ENCODE assay signal across 16 cellular contexts in the genomic region with DNA sequence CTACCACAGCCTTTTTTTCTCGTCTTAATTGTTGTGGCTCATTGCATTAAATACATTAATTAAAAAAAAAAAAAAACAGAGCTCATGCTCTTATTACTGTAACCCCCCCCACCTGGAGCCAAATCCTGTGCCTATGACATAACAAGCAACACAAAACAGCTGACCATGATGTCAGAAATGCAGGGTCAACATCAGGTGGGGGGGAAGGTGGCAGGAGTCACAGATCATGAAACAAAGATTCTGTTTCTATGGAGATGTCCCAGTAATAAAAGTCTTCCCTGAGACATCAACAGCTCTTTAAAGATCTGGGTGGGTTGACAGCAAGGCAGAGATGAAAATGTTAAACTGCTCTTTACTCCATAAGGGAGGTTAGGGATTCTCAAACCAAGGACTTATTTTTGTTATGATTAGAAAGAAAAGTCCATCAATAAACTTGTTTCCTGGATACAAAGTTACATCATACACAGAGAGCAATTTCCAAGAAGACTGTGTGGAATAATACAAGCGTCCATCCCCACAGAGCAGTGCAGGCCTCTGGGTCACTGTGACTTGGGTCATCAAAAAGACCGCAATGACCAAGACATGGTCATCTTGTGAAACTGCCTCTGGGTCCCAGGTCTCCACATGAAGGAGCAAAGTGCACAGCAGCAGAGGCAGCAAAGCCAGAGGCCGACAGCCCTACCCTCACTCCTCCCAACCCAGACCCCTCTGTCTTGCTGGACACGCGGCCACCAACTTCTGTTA. TPM values are rescaled to one million over a fixed set of nuclear protein-coding genes. Genes with fewer than 3 reads are reported as not detected.
DNase-seq lines count a peak whose midpoint lies in the region; TF ChIP-seq lines count a peak whose summit lies in the region.
"Had no signal": no experiment of that assay in that cellular context is flagged by ENCODE, and none has a peak within 500 bp of the region (broad histone marks: within the 10 kb centered on the region; RNA-seq: fewer than 3 reads in every experiment).

No MANE protein-coding gene starts in this region.

- H3K4me1 Mint-ChIP-seq in endodermal cell = peaks cover 62% of the 10 kb centered on the region
- peaks cover 23% of the 10 kb centered on the region for H3K4me1 Mint-ChIP-seq in mesothelial cell of epicardium
- H3K4me1 Mint-ChIP-seq in Calu3 (ENCODE audit: low read depth, unreplicated experiment) = peaks cover 40% of the 10 kb centered on the region

- no peaks in the 10 kb centered on the region for H3K27me3 ChIP-seq in BLaER1 treated with 17β-estradiol and CSF1 and Interleukin-3, amounts not matched to agents 10 nM and 100 nM
- H3K27me3 ChIP-seq in endodermal cell (ENCODE audit: control insufficient read depth, insufficient read depth, low read length, poor library complexity, severe bottlenecking) = no peaks in the 10 kb centered on the region
- H3K27me3 ChIP-seq: SJSA1 had no signal

- H3K4me1 ChIP-seq in BLaER1 treated with 17β-estradiol and CSF1 and Interleukin-3, amounts not matched to agents 10 nM and 100 nM = peaks cover 35 to 64% (median 54%) of the 10 kb centered on the region in 10 experiments
- peaks cover 29% of the 10 kb centered on the region for H3K4me1 ChIP-seq in endodermal cell (ENCODE audit: control insufficient read depth, insufficient read depth, low read length)
- H3K4me1 ChIP-seq: SJSA1 had no signal

- no peak overlapping the region for H3K4me3 ChIP-seq in BLaER1 treated with 17β-estradiol and CSF1 and Interleukin-3, amounts not matched to agents 10 nM and 100 nM
- no peak overlapping the region for H3K4me3 ChIP-seq in endodermal cell (ENCODE audit: low read length)
- H3K4me3 ChIP-seq: lung, SJSA1 had no signal

- H3K4me3 Mint-ChIP-seq in endodermal cell = no peak overlapping the region
- no peak overlapping the region for H3K4me3 Mint-ChIP-seq in mesothelial cell of epicardium
- H3K4me3 Mint-ChIP-seq in Calu3 (ENCODE audit: low read depth, unreplicated experiment) = no peak overlapping the region
- H3K4me3 Mint-ChIP-seq: neural crest cell had no signal

- H3K9ac ChIP-seq in BLaER1 treated with 17β-estradiol and CSF1 and Interleukin-3, amounts not matched to agents 10 nM and 100 nM = no peak overlapping the region
- peak overlapping the region; percentile 18 for H3K9ac ChIP-seq in endodermal cell (ENCODE audit: extremely low read depth, low read length, poor library complexity, severe bottlenecking)

- peaks cover 29% of the 10 kb centered on the region for H3K36me3 Mint-ChIP-seq in endodermal cell (ENCODE audit: low read depth)
- H3K36me3 Mint-ChIP-seq in mesothelial cell of epicardium = peaks cover 8% of the 10 kb centered on the region
- H3K36me3 Mint-ChIP-seq in Calu3 (ENCODE audit: insufficient read depth, unreplicated experiment) = peaks cover 24% of the 10 kb centered on the region

- H4K20me1 ChIP-seq in BLaER1 treated with 17β-estradiol and CSF1 and Interleukin-3, amounts not matched to agents 10 nM and 100 nM = peaks cover 37 to 85% (median 66%) of the 10 kb centered on the region in 11 experiments

- DNase-seq in LHCN-M2 (ENCODE audit: low read depth) (peak; percentile 23), endodermal cell (no peak), mesothelial cell of epicardium (ENCODE audit: low spot score in 2 of 2, unreplicated experiment in 2 of 2) (no peak), Calu3 (no peak), NCI-H524 (lab: John Stamatoyannopoulos, UW) (no peak), KBM-7 (no peak)
- no peak for DNase-seq in activated CD4-positive, CD25-positive, alpha-beta regulatory T cell treated with anti-CD3 and anti-CD28 coated beads, Interleukin-2, amount 50 U/mL, for 72 hours
- DNase-seq: activated CD4-positive, alpha-beta T cell treated with anti-CD3 and anti-CD28 coated beads, Interleukin-2, amount 50 U/mL, for 1 hour; central memory CD4-positive, alpha-beta T cell; foreskin melanocyte; NCI-H510A treated with DMSO at 0.1 percent for 48 hours had no signal

- H3K36me3 ChIP-seq in BLaER1 treated with 17β-estradiol and CSF1 and Interleukin-3, amounts not matched to agents 10 nM and 100 nM = peaks cover 39 to 61% (median 51%) of the 10 kb centered on the region in 11 experiments
- H3K36me3 ChIP-seq in endodermal cell (ENCODE audit: control insufficient read depth, insufficient read depth, low read length) = peaks cover 32% of the 10 kb centered on the region

- H3K27ac Mint-ChIP-seq in endodermal cell = peak overlapping the region; percentile 6
- peak overlapping the region; percentile 2 for H3K27ac Mint-ChIP-seq in mesothelial cell of epicardium
- H3K27ac Mint-ChIP-seq in Calu3 (ENCODE audit: unreplicated experiment) = no peak overlapping the region

- intact Hi-C loops in Calu3 (cut with micrococcal nuclease; ENCODE audit: unreplicated experiment) = no loop called here

- peak overlapping the region; percentile 19 to 67 (median 56) for H3K4me2 ChIP-seq in BLaER1 treated with 17β-estradiol and CSF1 and Interleukin-3, amounts not matched to agents 10 nM and 100 nM

- no peaks in the 10 kb centered on the region for H3K9me3 ChIP-seq in BLaER1 treated with 17β-estradiol and CSF1 and Interleukin-3, amounts not matched to agents 10 nM and 100 nM (replicated peaks in 1 of 11)
- no peaks in the 10 kb centered on the region for H3K9me3 ChIP-seq in endodermal cell (ENCODE audit: control insufficient read depth, low read length)
- H3K9me3 ChIP-seq: SJSA1 had no signal

- no TSS peak for BruUV-seq in Calu3 (replicated peaks; lab: Mats Ljungman, UMichigan)

- H3K27ac ChIP-seq in BLaER1 treated with 17β-estradiol and CSF1 and Interleukin-3, amounts not matched to agents 10 nM and 100 nM = no peak overlapping the region
- no peak overlapping the region for H3K27ac ChIP-seq in endodermal cell (ENCODE audit: low read depth, low read length)
- H3K27ac ChIP-seq: SJSA1 had no signal

- no peaks in the 10 kb centered on the region for H3K9me3 Mint-ChIP-seq in endodermal cell
- no peaks in the 10 kb centered on the region for H3K9me3 Mint-ChIP-seq in mesothelial cell of epicardium
- H3K9me3 Mint-ChIP-seq in Calu3 (ENCODE audit: low read depth, unreplicated experiment) = no peaks in the 10 kb centered on the region
- H3K9me3 Mint-ChIP-seq: neural crest cell had no signal

- in situ Hi-C loops in KBM-7 (cut with MboI; ENCODE audit: low pct_unique_long_range_greater_than_20kb, low sequenced_read_pairs) = loop anchor here (25.0 kb wide), 1 partner anchor 264 kb away; the partner anchor contains the start of gene NFAM1

- H3K27me3 Mint-ChIP-seq in endodermal cell (ENCODE audit: insufficient read depth) (no peaks in the 10 kb centered on the region), mesothelial cell of epicardium (ENCODE audit: low read depth) (no peaks in the 10 kb centered on the region), Calu3 (ENCODE audit: unreplicated experiment) (no peaks in the 10 kb centered on the region)

- TF ChIP-seq CTCF in endodermal cell (conservative IDR thresholded peaks at IDR 0.05) (no peak), mesothelial cell of epicardium (IDR thresholded peaks at IDR 0.05; ENCODE audit: unreplicated experiment) (no peak), Calu3 (IDR thresholded peaks at IDR 0.05; ENCODE audit: unreplicated experiment) (no peak)

- WGBS in endodermal cell (ENCODE audit: insufficient coverage in 1 of 2, insufficient read length in 1 of 2), 2 experiments = 90 to 94% methylated on average over 2 to 5 of the region's 6 CpGs

- CTCF ChIA-PET in Calu3 (lab: Charles Lee) = interaction anchor here (0.7 to 1.1 kb wide), 3 partner anchors 12 to 437 kb away, joined by 3 to 5 read pairs (median 3); no protein-coding TSS in a partner anchor

RNA-seq across cellular contexts. Expression of gene CYP2D6, which starts 42.7 kb away (rescaled TPM):
- total RNA-seq in LHCN-M2 (2014; rRNA removed) (0.17 TPM in 1 of 2 replicates, not detected in the other), endodermal cell (10 to 100 TPM in 1 of 2 donors, 1 to 10 TPM in 1; 5.6 to 10.9 TPM), mesothelial cell of epicardium (6.3 to 7.2 TPM (median 6.4 TPM) in 3 replicates), Calu3 (2022) (9.3 and 10.7 TPM in 2 replicates)
- 0.16 TPM for polyA plus RNA-seq in LHCN-M2 (2012)
- 1.8 TPM for polyA plus RNA-seq in endodermal cell (2013, experiment 1 of 2)
- polyA plus RNA-seq in endodermal cell (2013, experiment 2 of 2) = 2.5 TPM
- total RNA-seq: M059J had no signal
